In the genomic region with DNA sequence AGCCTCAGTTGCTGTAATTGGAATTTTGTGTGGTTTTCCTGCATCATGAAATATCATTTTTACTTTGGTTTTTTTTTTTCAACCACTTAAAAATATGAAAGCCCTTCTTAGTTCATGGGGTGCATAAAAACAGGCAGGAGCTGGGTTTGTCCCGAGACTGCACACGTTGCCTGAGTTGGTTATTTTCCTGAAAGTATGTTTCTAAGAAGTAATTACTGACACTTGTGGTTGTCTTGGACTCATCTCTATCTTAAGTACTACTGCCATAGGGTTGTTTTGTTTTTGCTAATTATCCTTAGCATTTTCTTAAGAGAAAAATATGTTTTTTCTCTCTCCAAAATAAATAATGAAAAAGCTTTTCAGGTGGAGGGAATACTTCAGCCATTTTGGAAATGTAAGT, we compare ENCODE assay signal across 19 cellular contexts. TPM values are rescaled to one million over a fixed set of nuclear protein-coding genes. Genes with fewer than 3 reads are reported as not detected.
DNase-seq lines count a peak whose midpoint lies in the region; ATAC-seq, FAIRE-seq and TF ChIP-seq lines count a peak whose summit lies in the region.
"Had no signal": no experiment of that assay in that cellular context is flagged by ENCODE, and none has a peak within 500 bp of the region (broad histone marks: within the 10 kb centered on the region; RNA-seq: fewer than 3 reads in every experiment).

No MANE protein-coding gene starts in this region.

- RAD21 ChIA-PET in GM12878 (lab: Charles Lee; ENCODE audit: unreplicated experiment), result no interaction called here

- no peak for DNase-seq in activated CD8-positive, alpha-beta T cell treated with anti-CD3 and anti-CD28 coated beads for 36 hours
- no peak for DNase-seq in activated CD8-positive, alpha-beta T cell treated with anti-CD3 and anti-CD28 coated beads, Interleukin-2, amount 10 ng/mL, durations not matched to agents 7 days and 5 days
- DNase-seq in GM12878 (ENCODE audit: low read depth, low spot score), result no peak
- no peak for DNase-seq in activated effector memory CD4-positive, alpha-beta T cell treated with Interleukin-2 at 50 U/mL for 16 hours
- DNase-seq in NCI-H1105 treated with DMSO at 0.1 percent for 48 hours (lab: John Stamatoyannopoulos, UW), result no peak
- DNase-seq in lower leg skin (ENCODE audit: low spot score in 2 of 2), result no peak
- DNase-seq: AML-193, Caco-2, DMS53, GOT3, KG1, NCI-H1092, NCI-H1694, NCI-H446, PC-9 had no signal

- POLR2A ChIA-PET in activated CD8-positive, alpha-beta T cell treated with anti-CD3 and anti-CD28 coated beads for 36 hours (lab: Charles Lee), result no interaction called here
- POLR2A ChIA-PET in activated CD8-positive, alpha-beta T cell treated with anti-CD3 and anti-CD28 coated beads, Interleukin-2, amount 10 ng/mL, durations not matched to agents 7 days and 5 days (lab: Charles Lee), result no interaction called here
- POLR2A ChIA-PET in GM12878 (lab: Charles Lee), result interaction anchor here (0.7 kb wide), 1 partner anchor 34 kb away, joined by 3 read pairs; no protein-coding TSS in a partner anchor

- H2AFZ ChIP-seq in KMS-11 (ENCODE audit: low read depth), result no peak overlapping the region
- no peak overlapping the region; the same call in 1 of the 2 replicates for H2AFZ ChIP-seq in GM12878 (ENCODE audit: control insufficient read depth, low read depth, low read length)
- H2AFZ ChIP-seq: PC-9 had no signal

- H3K4me2 ChIP-seq in KMS-11 (no peak overlapping the region), GM12878 (ENCODE audit: control insufficient read depth, insufficient read depth) (peak overlapping the region; percentile 17; the same call in 1 of the 2 replicates)
- H3K4me2 ChIP-seq: A549, PC-9 had no signal

- peak overlapping the region; percentile 71 for H3K27ac Mint-ChIP-seq in activated CD8-positive, alpha-beta T cell treated with anti-CD3 and anti-CD28 coated beads for 36 hours
- H3K27ac Mint-ChIP-seq in activated CD8-positive, alpha-beta T cell treated with anti-CD3 and anti-CD28 coated beads, Interleukin-2, amount 10 ng/mL, durations not matched to agents 7 days and 5 days, result no peak overlapping the region

- no peak for TF ChIP-seq EP300 in GM12878 (IDR thresholded peaks at IDR 0.05; ENCODE audit: borderline replicate concordance in 1 of 2, control insufficient read depth in 1 of 2, low read depth in 2 of 2, low read length in 2 of 2)

- no TSS peak for BruUV-seq in GM12878 (replicated peaks; lab: Mats Ljungman, UMichigan)

- TF ChIP-seq CTCF in activated CD8-positive, alpha-beta T cell treated with anti-CD3 and anti-CD28 coated beads for 36 hours (IDR thresholded peaks at IDR 0.05), result no peak
- no peak for TF ChIP-seq CTCF in KMS-11 (conservative IDR thresholded peaks at IDR 0.05; ENCODE audit: low read depth, low read length)
- TF ChIP-seq CTCF in GM12878 (IDR thresholded peaks at IDR 0.05 in 2 of 3, conservative IDR thresholded peaks at IDR 0.05 in 1 of 3; ENCODE audit: control insufficient read depth in 2 of 3, extremely low read depth in 1 of 3, insufficient read depth in 1 of 3, low read depth in 3 of 3, low read length in 3 of 3), result no peak
- no peak for TF ChIP-seq CTCF in lower leg skin (IDR thresholded peaks at IDR 0.05)

- SMC1A ChIA-PET in GM12878 (lab: Charles Lee; ENCODE audit: uncharacterized antibody, unreplicated experiment), result interaction anchor here (1.3 to 1.4 kb wide), 2 partner anchors 8 to 170 kb away, joined by 3 to 4 read pairs; no protein-coding TSS in a partner anchor

- in situ Hi-C loops in GM12878 (cut with MboI), result no loop called here

- no peak for FAIRE-seq in GM12878 (lab: Jason Lieb, UNC)
- FAIRE-seq: A549, GM18507 had no signal

- H3K9me3 Mint-ChIP-seq in activated CD8-positive, alpha-beta T cell treated with anti-CD3 and anti-CD28 coated beads for 36 hours, result peaks cover 9% of the 10 kb centered on the region
- peaks cover 9% of the 10 kb centered on the region for H3K9me3 Mint-ChIP-seq in activated CD8-positive, alpha-beta T cell treated with anti-CD3 and anti-CD28 coated beads, Interleukin-2, amount 10 ng/mL, durations not matched to agents 7 days and 5 days (ENCODE audit: insufficient read depth)

- TF ChIP-seq RAD21 in GM12878 (IDR thresholded peaks at IDR 0.05; ENCODE audit: insufficient read depth, low read depth, low read length), result no peak

- no peaks in the 10 kb centered on the region for H3K27me3 Mint-ChIP-seq in activated CD8-positive, alpha-beta T cell treated with anti-CD3 and anti-CD28 coated beads for 36 hours
- no peaks in the 10 kb centered on the region for H3K27me3 Mint-ChIP-seq in activated CD8-positive, alpha-beta T cell treated with anti-CD3 and anti-CD28 coated beads, Interleukin-2, amount 10 ng/mL, durations not matched to agents 7 days and 5 days (ENCODE audit: low read depth)

- peaks cover 49% of the 10 kb centered on the region for H3K36me3 Mint-ChIP-seq in activated CD8-positive, alpha-beta T cell treated with anti-CD3 and anti-CD28 coated beads for 36 hours (ENCODE audit: low read depth)
- H3K36me3 Mint-ChIP-seq in activated CD8-positive, alpha-beta T cell treated with anti-CD3 and anti-CD28 coated beads, Interleukin-2, amount 10 ng/mL, durations not matched to agents 7 days and 5 days (ENCODE audit: low read depth), result peaks cover 60% of the 10 kb centered on the region

- no peaks in the 10 kb centered on the region for H3K4me1 ChIP-seq in KMS-11 (ENCODE audit: low read depth, poor library complexity, severe bottlenecking)
- peaks cover 20% of the 10 kb centered on the region for H3K4me1 ChIP-seq in GM12878 (ENCODE audit: control insufficient read depth, insufficient read depth, low read length)

- H4K20me1 ChIP-seq in KMS-11 (ENCODE audit: insufficient read depth), result no peaks in the 10 kb centered on the region
- no peaks in the 10 kb centered on the region for H4K20me1 ChIP-seq in GM12878 (ENCODE audit: control insufficient read depth, insufficient read depth)

- CTCF ChIA-PET in activated CD8-positive, alpha-beta T cell treated with anti-CD3 and anti-CD28 coated beads for 36 hours (lab: Charles Lee), result no interaction called here
- CTCF ChIA-PET in activated CD8-positive, alpha-beta T cell treated with anti-CD3 and anti-CD28 coated beads, Interleukin-2, amount 10 ng/mL, durations not matched to agents 7 days and 5 days (lab: Charles Lee), result interaction anchor here (1.0 kb wide), 1 partner anchor 171 kb away, joined by 3 read pairs; no protein-coding TSS in a partner anchor
- CTCF ChIA-PET in GM12878 (lab: Yijun Ruan, JAX), result no interaction called here

- H3K36me3 ChIP-seq in KMS-11 (ENCODE audit: insufficient read depth), result 0 out of 2 replicates have a peak, but pooled peaks cover 3% of the 10 kb centered on the region
- peaks cover 9 to 38% of the 10 kb centered on the region in 2 experiments for H3K36me3 ChIP-seq in GM12878 (ENCODE audit: control insufficient read depth in 2 of 2, insufficient read depth in 2 of 2, low read length in 1 of 2)

- H3K9ac ChIP-seq in KMS-11, result no peak overlapping the region
- no peak overlapping the region for H3K9ac ChIP-seq in GM12878 (ENCODE audit: control insufficient read depth, insufficient read depth, low read length)

- H3K4me3 ChIP-seq in KMS-11 (IDR thresholded peaks at IDR 0.05; ENCODE audit: insufficient read depth, low read depth, low read length), result no peak overlapping the region
- H3K4me3 ChIP-seq in GM12878, result no peak overlapping the region
- no peak overlapping the region for H3K4me3 ChIP-seq in lower leg skin (ENCODE audit: low read depth, poor library complexity, severe bottlenecking)
- H3K4me3 ChIP-seq: A549, PC-9 had no signal

- peaks cover 31% of the 10 kb centered on the region for H3K4me1 Mint-ChIP-seq in activated CD8-positive, alpha-beta T cell treated with anti-CD3 and anti-CD28 coated beads for 36 hours (ENCODE audit: low read depth)
- peaks cover 28% of the 10 kb centered on the region for H3K4me1 Mint-ChIP-seq in activated CD8-positive, alpha-beta T cell treated with anti-CD3 and anti-CD28 coated beads, Interleukin-2, amount 10 ng/mL, durations not matched to agents 7 days and 5 days (ENCODE audit: low read depth)

- 0% methylated on average over 2 of the region's 2 CpGs for WGBS in GM12878 (ENCODE audit: insufficient coverage, insufficient replicate concordance, low lambda C conversion rate, missing lambda C conversion rate)
- 67 to 83% methylated on average over 2 of the region's 2 CpGs for WGBS in lower leg skin, 2 donors

- intact Hi-C loops in activated CD8-positive, alpha-beta T cell treated with anti-CD3 and anti-CD28 coated beads for 36 hours (cut with micrococcal nuclease), result no loop called here
- intact Hi-C loops in GM12878 (cut with micrococcal nuclease; ENCODE audit: unreplicated experiment), result no loop called here
- intact Hi-C loops in lower leg skin (cut with DNase I; ENCODE audit: low total_unique reads), result no loop called here

- ATAC-seq in activated CD8-positive, alpha-beta T cell treated with anti-CD3 and anti-CD28 coated beads for 36 hours, result no peak
- no peak for ATAC-seq in activated CD8-positive, alpha-beta T cell treated with anti-CD3 and anti-CD28 coated beads, Interleukin-2, amount 10 ng/mL, durations not matched to agents 7 days and 5 days
- ATAC-seq in GM18909 (IDR thresholded peaks at IDR 0.05; ENCODE audit: poor library complexity, unreplicated experiment), result peak; percentile 7
- no peak for ATAC-seq in GM12878
- ATAC-seq: A549 had no signal

- H3K27ac ChIP-seq in KMS-11, result peak overlapping the region; percentile 40
- H3K27ac ChIP-seq in GM12878 (ENCODE audit: control insufficient read depth, insufficient read depth), result peak overlapping the region; percentile 56
- H3K27ac ChIP-seq: A549, PC-9 had no signal

- H3K4me3 Mint-ChIP-seq in activated CD8-positive, alpha-beta T cell treated with anti-CD3 and anti-CD28 coated beads for 36 hours, result no peak overlapping the region
- H3K4me3 Mint-ChIP-seq in activated CD8-positive, alpha-beta T cell treated with anti-CD3 and anti-CD28 coated beads, Interleukin-2, amount 10 ng/mL, durations not matched to agents 7 days and 5 days, result no peak overlapping the region

- H3K27me3 ChIP-seq in KMS-11 (ENCODE audit: insufficient read depth, low read depth), result no peaks in the 10 kb centered on the region
- no peaks in the 10 kb centered on the region for H3K27me3 ChIP-seq in GM12878 (replicated peaks in 1 of 2; ENCODE audit: control insufficient read depth in 2 of 2, insufficient read depth in 2 of 2, low read length in 1 of 2)

- no peaks in the 10 kb centered on the region for H3K79me2 ChIP-seq in KMS-11 (ENCODE audit: insufficient read depth, low read depth)
- no peaks in the 10 kb centered on the region; the same call in 1 of the 2 replicates for H3K79me2 ChIP-seq in GM12878 (ENCODE audit: control insufficient read depth, insufficient read depth, low read length)

- H3K9me3 ChIP-seq in GM12878 (replicated peaks; ENCODE audit: control insufficient read depth, insufficient read depth, low read length), result peaks cover 14% of the 10 kb centered on the region

- TF ChIP-seq POLR2A in GM12878 (IDR thresholded peaks at IDR 0.05; ENCODE audit: low read depth, low read length), result no peak
- TF ChIP-seq POLR2A in lower leg skin (IDR thresholded peaks at IDR 0.05), result no peak

RNA-seq across cellular contexts. Expression of a gene that starts 40.1 kb away (rescaled TPM):
- 10 to 100 TPM; 19.0 to 19.5 TPM for total RNA-seq in activated CD8-positive, alpha-beta T cell treated with anti-CD3 and anti-CD28 coated beads for 36 hours
- total RNA-seq in activated CD8-positive, alpha-beta T cell treated with anti-CD3 and anti-CD28 coated beads, Interleukin-2, amount 10 ng/mL, durations not matched to agents 7 days and 5 days, result 10 to 100 TPM; 25.5 to 26.0 TPM
- total RNA-seq in GM12878 (2013; cell fraction: nucleolus; rRNA removed), result 72.4 and 76.8 TPM in 2 replicates
- total RNA-seq in GM12878 (2014; rRNA removed), result 12.8 and 13.0 TPM in 2 replicates
- total RNA-seq in GM12878 (2014; rRNA removed; fragmentation: Illumina TruSeq; extraction: Trizol), result 13.4 and 13.9 TPM in 2 replicates
- 20.2 and 20.8 TPM in 2 replicates for total RNA-seq in GM12878 (2021)
- 7.8 TPM for polyA plus RNA-seq in GM12878 (2011; ENCODE audit: low read depth)
- polyA plus RNA-seq in GM12878 (2011; rRNA removed), result 13.7 TPM in 2 replicates
- 11.0 and 12.8 TPM in 2 replicates for polyA plus RNA-seq in GM12878 (2011; cell fraction: cytosol; rRNA removed)
- polyA plus RNA-seq in GM12878 (2011; cell fraction: nucleus; rRNA removed), result 24.5 and 25.8 TPM in 2 replicates
- polyA plus RNA-seq in GM12878 (2012), result 12.2 and 14.1 TPM in 2 replicates
- 19.6 and 24.6 TPM in 2 replicates for polyA plus RNA-seq in GM12878 (2014; fragmentation: Illumina TruSeq; extraction: Trizol)
- polyA plus RNA-seq in GM12878 (2014; fragmentation: Nextera tagmentation; extraction: Ambion mirVana), result 1 to 10 TPM; 3.3 to 4.8 TPM
- polyA plus RNA-seq in GM12878 (2014; rRNA removed), result 16.4 and 16.9 TPM in 2 replicates
- polyA plus RNA-seq in GM12878 (2016; fragmentation: Nextera tagmentation; extraction: Ambion mirVana), result 10 to 100 TPM; 21.1 to 21.6 TPM
- polyA minus RNA-seq in GM12878 (2011; rRNA and poly(A)+ RNA removed), result 33.9 and 34.2 TPM in 2 replicates
- 5.5 and 8.2 TPM in 2 replicates for polyA minus RNA-seq in GM12878 (2011; cell fraction: cytosol; rRNA and poly(A)+ RNA removed)
- 26.8 and 33.3 TPM in 2 replicates for polyA minus RNA-seq in GM12878 (2011; cell fraction: nucleus; rRNA and poly(A)+ RNA removed)
- total RNA-seq in lower leg skin, result 10 to 100 TPM; 21.8 to 25.7 (median 22.7) TPM

RNA-seq across cellular contexts. Expression of a gene that starts 55.8 kb away (rescaled TPM):
- total RNA-seq in activated CD8-positive, alpha-beta T cell treated with anti-CD3 and anti-CD28 coated beads for 36 hours, result 1 to 10 TPM; 1.9 to 2.4 TPM
- total RNA-seq in activated CD8-positive, alpha-beta T cell treated with anti-CD3 and anti-CD28 coated beads, Interleukin-2, amount 10 ng/mL, durations not matched to agents 7 days and 5 days, result 10 to 100 TPM; 10.7 to 12.3 TPM
- 3.6 and 4.7 TPM in 2 replicates for total RNA-seq in GM12878 (2013; cell fraction: nucleolus; rRNA removed)
- 0.16 and 0.23 TPM in 2 replicates for total RNA-seq in GM12878 (2014; rRNA removed)
- total RNA-seq in GM12878 (2014; rRNA removed; fragmentation: Illumina TruSeq; extraction: Trizol), result 0.04 and 0.05 TPM in 2 replicates
- 0.54 and 0.88 TPM in 2 replicates for total RNA-seq in GM12878 (2021)
- 0.09 TPM for polyA plus RNA-seq in GM12878 (2011; ENCODE audit: low read depth)
- polyA plus RNA-seq in GM12878 (2011; rRNA removed), result 0.80 and 0.84 TPM in 2 replicates
- 0.94 and 1.5 TPM in 2 replicates for polyA plus RNA-seq in GM12878 (2011; cell fraction: cytosol; rRNA removed)
- 6.7 and 7.7 TPM in 2 replicates for polyA plus RNA-seq in GM12878 (2011; cell fraction: nucleus; rRNA removed)
- polyA plus RNA-seq in GM12878 (2012), result 0.35 and 1.0 TPM in 2 replicates
- polyA plus RNA-seq in GM12878 (2014; fragmentation: Illumina TruSeq; extraction: Trizol), result 0.07 TPM in 1 of 2 replicates, not detected in the other
- under 1 TPM; 0.02 to 0.04 TPM for polyA plus RNA-seq in GM12878 (2014; fragmentation: Nextera tagmentation; extraction: Ambion mirVana)
- polyA plus RNA-seq in GM12878 (2014; rRNA removed), result 0.32 and 1.7 TPM in 2 replicates
- under 1 TPM; 0.16 to 0.39 TPM for polyA plus RNA-seq in GM12878 (2016; fragmentation: Nextera tagmentation; extraction: Ambion mirVana)
- polyA minus RNA-seq in GM12878 (2011; rRNA and poly(A)+ RNA removed), result 0.37 and 0.82 TPM in 2 replicates
- 0.62 and 0.67 TPM in 2 replicates for polyA minus RNA-seq in GM12878 (2011; cell fraction: cytosol; rRNA and poly(A)+ RNA removed)
- 1.2 and 1.5 TPM in 2 replicates for polyA minus RNA-seq in GM12878 (2011; cell fraction: nucleus; rRNA and poly(A)+ RNA removed)
- 10 to 100 TPM; 40.6 to 53.7 (median 47.5) TPM for total RNA-seq in lower leg skin
- total RNA-seq: PC-9 had no signal
